18 cellular contexts compared by ENCODE assay signal in genomic region chr16:68802190-68802589, GRCh38. TPM values are rescaled to one million over a fixed set of nuclear protein-coding genes. Genes with fewer than 3 reads are reported as not detected.
DNase-seq lines count a peak whose midpoint lies in the region; ATAC-seq and TF ChIP-seq lines count a peak whose summit lies in the region.
"Had no signal": no experiment of that assay in that cellular context is flagged by ENCODE, and none has a peak within 500 bp of the region (broad histone marks: within the 10 kb centered on the region; RNA-seq: fewer than 3 reads in every experiment).

No MANE protein-coding gene starts in this region.

- no peak overlapping the region for H2BK12ac ChIP-seq in trophoblast cell (ENCODE audit: low read length)

- no peak overlapping the region for H2AK5ac ChIP-seq in trophoblast cell (ENCODE audit: low read length)

- no peak overlapping the region for H2AFZ ChIP-seq in trophoblast cell (ENCODE audit: insufficient read depth, low read length, poor library complexity)

- H2BK120ac ChIP-seq in trophoblast cell (ENCODE audit: insufficient read depth, low read length, poor library complexity) = no peak overlapping the region

- peaks cover 58% of the 10 kb centered on the region for H3K36me3 ChIP-seq in RWPE2 (ENCODE audit: low read depth)
- H3K36me3 ChIP-seq in trophoblast cell (ENCODE audit: control insufficient read depth in 1 of 2, insufficient read depth in 2 of 2, low read length in 2 of 2) = peaks cover 8 to 16% of the 10 kb centered on the region in 2 experiments
- H3K36me3 ChIP-seq: colonic mucosa, uterus, WERI-Rb-1 had no signal

- H3K9ac ChIP-seq in trophoblast cell (ENCODE audit: low read length) = no peak overlapping the region

- H3K9me3 ChIP-seq in RWPE2 (ENCODE audit: severe bottlenecking) = no peaks in the 10 kb centered on the region
- no peaks in the 10 kb centered on the region for H3K9me3 ChIP-seq in trophoblast cell (ENCODE audit: insufficient read depth, low read depth, low read length)
- H3K9me3 ChIP-seq: colonic mucosa, pancreas, uterus had no signal

- intact Hi-C loops in Right ventricle myocardium superior (cut with DNase I) = no loop called here

- no peak overlapping the region for H2BK5ac ChIP-seq in trophoblast cell (ENCODE audit: low read depth, low read length, poor library complexity)

- peak; percentile 76 for DNase-seq in EL
- no peak for DNase-seq in RWPE2 (ENCODE audit: low spot score)
- DNase-seq in fibroblast of mammary gland (ENCODE audit: low read depth) = peak; percentile 87
- peak; percentile 66 to 95 for DNase-seq in trophoblast cell
- no peak for DNase-seq in C1 segment of cervical spinal cord (lab: John Stamatoyannopoulos, UW)
- DNase-seq in Right ventricle myocardium superior = no peak
- DNase-seq in stimulated activated CD4-positive, alpha-beta T cell treated with anti-CD3 and anti-CD28 coated beads, Interleukin-15, amount 100 ng/mL, for 24 hours = no peak
- DNase-seq: colonic mucosa; erythroblast; left colon; NCI-H187 treated with DMSO at 0.1 percent for 48 hours; NCI-H526 treated with DMSO at 0.1 percent for 48 hours; pancreas; stimulated activated naive CD4-positive, alpha-beta T cell treated with Interleukin-2 at 50 U/mL for 16 hours; SW 1271; uterus; WERI-Rb-1 had no signal

- H3K18ac ChIP-seq in trophoblast cell (ENCODE audit: low read length) = peak overlapping the region; percentile 17

- no peaks in the 10 kb centered on the region for H3K79me2 ChIP-seq in trophoblast cell (ENCODE audit: control insufficient read depth, insufficient read depth, low read length, poor library complexity)

- no peak overlapping the region for H4K91ac ChIP-seq in trophoblast cell (ENCODE audit: low read depth, low read length)

- H3K27ac ChIP-seq in RWPE2 (ENCODE audit: poor library complexity, severe bottlenecking) (peak overlapping the region; percentile 86), trophoblast cell (ENCODE audit: low read depth, low read length) (no peak overlapping the region)
- H3K27ac ChIP-seq: colonic mucosa, uterus, WERI-Rb-1 had no signal

- TF ChIP-seq CTCF in RWPE2 (IDR thresholded peaks at IDR 0.05; ENCODE audit: poor library complexity, severe bottlenecking) (no peak), fibroblast of mammary gland (conservative IDR thresholded peaks at IDR 0.05; ENCODE audit: control insufficient read depth, insufficient read depth, low read depth, low read length) (no peak)

- no peak overlapping the region for H4K12ac ChIP-seq in trophoblast cell (ENCODE audit: low read depth, low read length)

- no peak overlapping the region for H3K4me2 ChIP-seq in trophoblast cell (ENCODE audit: low read length)

- H3K79me1 ChIP-seq in trophoblast cell (ENCODE audit: low read length) = no peaks in the 10 kb centered on the region

- H3K4me1 ChIP-seq in RWPE2 (ENCODE audit: insufficient read depth, poor library complexity, severe bottlenecking) (peaks cover 38% of the 10 kb centered on the region), trophoblast cell (ENCODE audit: control insufficient read depth in 1 of 2, insufficient read depth in 2 of 2, low read length in 2 of 2) (peaks cover 0 to 10% of the 10 kb centered on the region in 2 experiments)
- H3K4me1 ChIP-seq: colonic mucosa, uterus had no signal

- H3K23ac ChIP-seq in trophoblast cell (ENCODE audit: low read length) = no peak overlapping the region

- no peak overlapping the region for H3K4me3 ChIP-seq in RWPE2 (ENCODE audit: severe bottlenecking)
- H3K4me3 ChIP-seq in fibroblast of mammary gland (ENCODE audit: control insufficient read depth, low read depth, low read length) = no peak overlapping the region
- no peak overlapping the region for H3K4me3 ChIP-seq in trophoblast cell (ENCODE audit: low read depth, low read length)
- H3K4me3 ChIP-seq: colonic mucosa, pancreas, uterus had no signal

- H3K27me3 ChIP-seq in RWPE2 (ENCODE audit: insufficient read depth, poor library complexity, severe bottlenecking) (no peaks in the 10 kb centered on the region), trophoblast cell (ENCODE audit: insufficient read depth, low read length) (no peaks in the 10 kb centered on the region)
- H3K27me3 ChIP-seq: colonic mucosa, pancreas, uterus had no signal

- no peak overlapping the region for H4K8ac ChIP-seq in trophoblast cell (ENCODE audit: low read depth, low read length)

- H3K14ac ChIP-seq in trophoblast cell (ENCODE audit: low read length) = no peak overlapping the region

- ATAC-seq in RWPE2 (ENCODE audit: low read depth) = peak; percentile 32; the same call in 1 of the 3 replicates
- no peak for ATAC-seq in Right ventricle myocardium superior (ENCODE audit: poor library complexity)
- no peak for ATAC-seq in HG02938 (IDR thresholded peaks at IDR 0.05; ENCODE audit: unreplicated experiment)
- ATAC-seq: left colon had no signal

- no CpG with 5 or more reads among the region's 7 CpGs for WGBS in trophoblast cell (ENCODE audit: extremely low coverage, insufficient coverage, insufficient read length)

- no peak overlapping the region for H3K4ac ChIP-seq in trophoblast cell (ENCODE audit: low read depth, low read length)

RNA-seq across cellular contexts. Expression of gene TANGO6, which starts 41.1 kb away (rescaled TPM):
- polyA plus RNA-seq in trophoblast cell (2013) = 3.1 and 3.6 TPM in 2 replicates
- total RNA-seq in Right ventricle myocardium superior = 8.4 TPM

Comparison
In these comparisons a context has a peak if more than half of its experiments do, and no peak if none do; other contexts are left out.
1. DNase-seq: peak in EL (single experiment), fibroblast of mammary gland (single experiment) and trophoblast cell (2 of 2); none in RWPE2 (single experiment), C1 segment of cervical spinal cord (0 of 14), Right ventricle myocardium superior (single experiment) and stimulated activated CD4-positive, alpha-beta T cell treated with anti-CD3 and anti-CD28 coated beads, Interleukin-15, amount 100 ng/mL, for 24 hours (single experiment).